In the genomic region with DNA sequence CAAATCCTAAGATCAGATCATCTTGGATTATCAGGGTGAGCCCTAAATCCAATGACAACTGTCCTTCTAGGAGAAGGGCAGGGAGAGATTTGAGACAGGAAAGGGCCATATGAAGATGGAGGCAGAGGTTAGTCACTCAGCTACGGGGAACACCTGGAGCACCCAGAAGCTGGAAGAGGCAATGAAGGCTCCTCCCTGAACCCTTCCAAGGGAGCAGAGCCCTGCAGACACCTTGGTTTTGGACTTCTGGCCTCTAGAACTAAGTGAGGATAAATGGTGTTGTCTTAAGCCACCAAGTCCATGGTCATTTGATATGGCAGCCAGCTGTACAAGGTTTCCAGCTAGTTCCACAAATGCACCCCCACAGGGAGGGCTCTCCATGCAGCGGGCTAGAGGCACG, we compare ENCODE assay signal across 27 cellular contexts.
"Had no signal": no experiment of that assay in that cellular context is flagged by ENCODE, and none has a peak within 500 bp of the region (broad histone marks: within the 10 kb centered on the region; RNA-seq: fewer than 3 reads in every experiment).

No MANE protein-coding gene starts in this region.

- FAIRE-seq: colon, keratinocyte, TTC549 had no signal

- H3K9me3 ChIP-seq: body of pancreas, psoas muscle, stomach, thyroid gland, upper lobe of right lung had no signal

- H3K27ac ChIP-seq: body of pancreas, neural progenitor cell, parathyroid adenoma, psoas muscle, stomach, thyroid gland, upper lobe of right lung, VCaP had no signal

- H3K4me3 ChIP-seq: body of pancreas, neural progenitor cell, psoas muscle, smooth muscle cell, stomach, thyroid gland, upper lobe of right lung had no signal

- DNase-seq: activated CD4-positive, alpha-beta T cell treated with anti-CD3 and anti-CD28 coated beads for 48 hours; activated CD4-positive, alpha-beta T cell treated with anti-CD3 and anti-CD28 coated beads, Interleukin-2, amount 50 U/mL, for 48 hours; activated CD8-positive, alpha-beta memory T cell treated with anti-CD3 and anti-CD28 coated beads for 24 hours; activated effector memory CD4-positive, alpha-beta T cell treated with Interleukin-2 at 50 U/mL for 16 hours; activated naive CD4-positive, alpha-beta T cell treated with Interleukin-2 at 50 U/mL for 16 hours; aorta; body of pancreas; effector memory CD4-positive, alpha-beta T cell; head of caudate nucleus; hippocampal formation; left cardiac atrium; naive thymus-derived CD4-positive, alpha-beta T cell; occipital lobe; psoas muscle; stimulated activated CD4-positive, alpha-beta T cell treated with anti-CD3 and anti-CD28 coated beads, Interleukin-1b, Interleukin-23, amount 100 ng/mL, for 48 hours; stimulated activated naive B cell treated with anti-CD40 and anti-IgM and Interleukin-4, amounts not matched to agents 10 μg/mL and 1 μg/mL and 100 μg/mL, for 72 hours; stomach; T-helper 9 cell; thyroid gland; upper lobe of right lung had no signal

- H3K36me3 ChIP-seq: neural progenitor cell, stomach, thyroid gland, upper lobe of right lung had no signal

- H3K27me3 ChIP-seq: body of pancreas, neural progenitor cell, thyroid gland, upper lobe of right lung had no signal
